In the genomic region with DNA sequence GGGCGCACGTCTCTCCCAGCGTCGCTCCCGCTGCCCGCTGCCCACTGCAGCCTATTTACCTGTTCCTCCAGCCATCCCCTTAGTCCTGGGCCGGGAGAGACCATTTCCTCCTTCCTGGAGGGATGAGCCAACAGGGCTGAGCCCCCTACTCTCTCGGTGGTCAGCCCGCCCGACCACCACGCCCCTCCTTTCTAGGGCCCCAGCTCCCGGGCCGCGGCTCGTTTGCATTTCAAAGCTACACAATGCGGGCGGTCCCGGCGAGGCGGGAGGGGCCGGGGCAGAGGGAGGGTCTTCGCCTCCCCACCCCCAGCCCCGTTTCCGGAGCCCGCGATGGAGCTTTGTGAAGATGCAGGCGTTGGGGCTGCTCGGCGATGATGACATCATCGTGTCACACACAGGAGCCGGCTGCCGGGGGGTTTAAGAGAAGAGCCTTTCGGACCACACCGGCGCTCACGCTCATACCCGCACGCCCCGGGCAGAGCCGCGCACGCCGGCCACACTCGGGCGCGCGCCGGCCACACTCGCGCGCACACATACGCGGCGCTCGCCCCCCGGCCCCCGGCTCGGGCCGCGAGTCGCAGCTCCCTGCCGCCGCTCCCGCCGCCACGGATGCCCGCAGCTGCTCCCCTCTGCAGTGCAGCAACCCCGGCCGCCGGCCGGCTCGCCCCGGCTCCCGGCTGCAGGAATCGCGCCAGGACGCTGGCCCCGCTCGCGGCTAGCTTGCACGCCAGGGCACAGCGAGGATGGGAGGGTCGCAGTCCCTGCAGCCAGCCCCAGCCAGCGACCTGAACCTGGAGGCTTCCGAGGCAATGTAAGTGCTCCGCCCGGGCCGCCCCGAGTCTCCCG, we compare ENCODE assay signal across 9 cellular contexts.
A peak's percentile ranks its signal among the peaks of the same experiment; 100 is the strongest.
DNase-seq lines count a peak whose midpoint lies in the region; ATAC-seq and TF ChIP-seq lines count a peak whose summit lies in the region.
"Had no signal": no experiment of that assay in that cellular context is flagged by ENCODE, and none has a peak within 500 bp of the region (broad histone marks: within the 10 kb centered on the region; RNA-seq: fewer than 3 reads in every experiment).

No MANE protein-coding gene starts in this region.

- H3K4me2 ChIP-seq in mesenchymal stem cell (ENCODE audit: low read length, poor library complexity, severe bottlenecking): peak overlapping the region; percentile 93
- H3K4me2 ChIP-seq: PC-9 had no signal

- no peak overlapping the region for H3K27ac ChIP-seq in mesenchymal stem cell (ENCODE audit: low read length, poor library complexity, severe bottlenecking)
- H3K27ac ChIP-seq: PC-9 had no signal

- H4K91ac ChIP-seq in mesenchymal stem cell (ENCODE audit: low read length): peak overlapping the region; percentile 74

- H3K23ac ChIP-seq in mesenchymal stem cell (ENCODE audit: low read length in 2 of 2): peak overlapping the region; percentile 27 to 90

- H3K27me3 Mint-ChIP-seq in stimulated activated naive CD8-positive, alpha-beta T cell treated with anti-CD3 and anti-CD28 coated beads, Interleukin-15, amount 100 ng/mL, for 72 hours: peaks cover 92% of the 10 kb centered on the region
- H3K27me3 Mint-ChIP-seq in T-cell: peaks cover 57 to 77% of the 10 kb centered on the region in 2 donors

- H3K4me3 ChIP-seq in choroid plexus epithelial cell (ENCODE audit: low read depth, low read length): peak overlapping the region; percentile 60
- peak overlapping the region; percentile 71 to 75 for H3K4me3 ChIP-seq in mesenchymal stem cell (ENCODE audit: insufficient read depth in 1 of 2, low read depth in 1 of 2, low read length in 2 of 2)
- H3K4me3 ChIP-seq: PC-9 had no signal

- H3K4me1 Mint-ChIP-seq in stimulated activated naive CD8-positive, alpha-beta T cell treated with anti-CD3 and anti-CD28 coated beads, Interleukin-15, amount 100 ng/mL, for 72 hours: peaks cover 22% of the 10 kb centered on the region
- peaks cover 10 to 13% (median 12%) of the 10 kb centered on the region in 3 donors for H3K4me1 Mint-ChIP-seq in T-cell

- H3K4ac ChIP-seq in mesenchymal stem cell (ENCODE audit: low read depth in 1 of 2, low read length in 2 of 2): peak overlapping the region in 1 of 2 experiments; percentile 85

- H2BK120ac ChIP-seq in mesenchymal stem cell (ENCODE audit: low read depth, low read length): peak overlapping the region; percentile 42

- CTCF ChIA-PET in T-cell (lab: Charles Lee): no interaction called here

- POLR2A ChIA-PET in T-cell (lab: Charles Lee): no interaction called here

- H3K14ac ChIP-seq in mesenchymal stem cell (ENCODE audit: low read length in 2 of 2): peak overlapping the region in 1 of 2 experiments; percentile 76

- WGBS in mesenchymal stem cell: 3% methylated on average over 81 of the region's 90 CpGs

- peak overlapping the region in 1 of 2 donors; percentile 75 for H3K4me3 Mint-ChIP-seq in stimulated activated naive CD8-positive, alpha-beta T cell treated with anti-CD3 and anti-CD28 coated beads, Interleukin-15, amount 100 ng/mL, for 72 hours
- H3K4me3 Mint-ChIP-seq in T-cell: peak overlapping the region in 1 of 3 donors; percentile 69

- TF ChIP-seq CTCF in choroid plexus epithelial cell (conservative IDR thresholded peaks at IDR 0.05; ENCODE audit: low read depth, low read length): no peak

- no peak overlapping the region for H3K27ac Mint-ChIP-seq in stimulated activated naive CD8-positive, alpha-beta T cell treated with anti-CD3 and anti-CD28 coated beads, Interleukin-15, amount 100 ng/mL, for 72 hours
- H3K27ac Mint-ChIP-seq in T-cell: no peak overlapping the region

- peak overlapping the region; percentile 16 for H2AFZ ChIP-seq in mesenchymal stem cell (ENCODE audit: low read depth, low read length)
- H2AFZ ChIP-seq: PC-9 had no signal

- peaks cover 0 to 10% of the 10 kb centered on the region in 2 experiments for H3K36me3 ChIP-seq in mesenchymal stem cell (ENCODE audit: control insufficient read depth in 1 of 2, insufficient read depth in 2 of 2, low read depth in 1 of 2, low read length in 2 of 2)

- no peak overlapping the region for H2AK5ac ChIP-seq in mesenchymal stem cell (ENCODE audit: low read length, severe bottlenecking)

- peak in 1 of 2 donors; percentile 15 for DNase-seq in stimulated activated naive CD8-positive, alpha-beta T cell treated with anti-CD3 and anti-CD28 coated beads, Interleukin-15, amount 100 ng/mL, for 72 hours
- no peak for DNase-seq in stimulated activated naive CD8-positive, alpha-beta T cell treated with anti-CD3 and anti-CD28 coated beads, Interleukin-15, Interleukin-2, amounts not matched to agents 100 U/mL and 50 U/mL, for 24 hours
- DNase-seq in choroid plexus epithelial cell (ENCODE audit: low read depth) (no peak), mesenchymal stem cell (peak; percentile 60), pons (ENCODE audit: low spot score) (no peak), T-helper 1 cell (no peak), T-cell (no peak)
- DNase-seq: PC-9 had no signal

- peak overlapping the region; percentile 45 for H4K8ac ChIP-seq in mesenchymal stem cell (ENCODE audit: low read length)

- peak overlapping the region; percentile 52 for H2BK15ac ChIP-seq in mesenchymal stem cell (ENCODE audit: low read depth, poor library complexity, severe bottlenecking)

- no peaks in the 10 kb centered on the region for H3K9me3 Mint-ChIP-seq in stimulated activated naive CD8-positive, alpha-beta T cell treated with anti-CD3 and anti-CD28 coated beads, Interleukin-15, amount 100 ng/mL, for 72 hours
- H3K9me3 Mint-ChIP-seq in T-cell: no peaks in the 10 kb centered on the region

- H3K4me1 ChIP-seq in mesenchymal stem cell (ENCODE audit: control insufficient read depth, insufficient read depth, low read depth, low read length): peaks cover 24% of the 10 kb centered on the region

- H3K9me3 ChIP-seq in mesenchymal stem cell (ENCODE audit: control insufficient read depth, low read length): no peaks in the 10 kb centered on the region

- no peaks in the 10 kb centered on the region for H3K36me3 Mint-ChIP-seq in T-cell

- H2BK12ac ChIP-seq in mesenchymal stem cell (ENCODE audit: low read length in 2 of 2): peak overlapping the region in 1 of 2 experiments; percentile 25

- H3K27me3 ChIP-seq in mesenchymal stem cell (ENCODE audit: control insufficient read depth in 1 of 2, insufficient read depth in 1 of 2, low read length in 2 of 2): peaks cover 0 to 8% of the 10 kb centered on the region in 2 experiments

- ATAC-seq in stimulated activated naive CD8-positive, alpha-beta T cell treated with anti-CD3 and anti-CD28 coated beads, Interleukin-15, amount 100 ng/mL, for 72 hours: peak; percentile 38
- no peak for ATAC-seq in stimulated activated naive CD8-positive, alpha-beta T cell treated with anti-CD3 and anti-CD28 coated beads, Interleukin-15, Interleukin-2, amounts not matched to agents 100 U/mL and 50 U/mL, for 24 hours
- ATAC-seq in HG03520 (IDR thresholded peaks at IDR 0.05; ENCODE audit: unreplicated experiment) (no peak), T-cell (replicated peaks in 1 of 4) (no peak)

- peak overlapping the region; percentile 67 to 89 for H3K18ac ChIP-seq in mesenchymal stem cell (ENCODE audit: low read depth in 1 of 2, low read length in 2 of 2)

- peaks cover 51% of the 10 kb centered on the region for H3K79me1 ChIP-seq in mesenchymal stem cell (replicated peaks; ENCODE audit: low read length, poor library complexity, severe bottlenecking)

- H3K9ac ChIP-seq in mesenchymal stem cell (ENCODE audit: low read length): peak overlapping the region; percentile 77

- H2BK5ac ChIP-seq in mesenchymal stem cell (ENCODE audit: low read depth, low read length, poor library complexity, severe bottlenecking): no peak overlapping the region
